Comparison of ENCODE assay signal across 16 cellular contexts in the genomic region with DNA sequence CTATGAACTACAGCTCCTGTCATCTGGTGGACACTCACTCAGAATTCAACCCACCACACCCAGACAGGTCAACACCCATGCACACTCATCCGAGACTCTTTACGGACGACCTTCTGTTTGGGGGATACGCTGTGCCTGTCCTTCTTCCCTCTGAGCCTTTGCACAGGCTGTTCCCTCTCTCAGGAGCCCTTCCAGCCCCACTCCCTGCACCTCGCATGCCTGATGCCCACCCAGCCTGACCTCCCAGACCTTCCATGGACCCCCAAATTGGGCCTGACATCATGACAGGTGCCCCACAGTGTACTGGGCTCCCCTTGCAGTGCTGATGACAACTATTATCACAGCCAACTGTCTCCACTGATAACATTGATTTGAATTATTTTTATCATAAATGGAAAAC.
"Had no signal": no experiment of that assay in that cellular context is flagged by ENCODE, and none has a peak within 500 bp of the region (broad histone marks: within the 10 kb centered on the region; RNA-seq: fewer than 3 reads in every experiment).

No MANE protein-coding gene starts in this region.

- H3K27ac ChIP-seq: foreskin keratinocyte, hepatocyte, pancreas, suprapubic skin, tibial artery, upper lobe of right lung, vagina had no signal

- H3K9me3 Mint-ChIP-seq: dendritic cell treated with granulocyte-macrophage colony-stimulating factor and Interleukin-4, amounts not matched to agents 40 ng/mL and 50 ng/mL, for 4 days; naive thymus-derived CD8-positive, alpha-beta T cell; stimulated activated effector memory CD8-positive, alpha-beta T cell treated with anti-CD3 and anti-CD28 coated beads, Interleukin-12 subunit alpha, Interleukin-12 subunit beta, amount 100 ng/mL, for 72 hours had no signal

- ATAC-seq: foreskin keratinocyte; naive thymus-derived CD8-positive, alpha-beta T cell; pancreas; stimulated activated effector memory CD8-positive, alpha-beta T cell treated with anti-CD3 and anti-CD28 coated beads, Interleukin-12 subunit alpha, Interleukin-12 subunit beta, amount 100 ng/mL, for 72 hours; stimulated activated naive CD8-positive, alpha-beta T cell treated with anti-CD3 and anti-CD28 coated beads, Interleukin-15, Interleukin-2, amounts not matched to agents 100 U/mL and 50 U/mL, for 24 hours; upper lobe of right lung had no signal

- H3K4me1 Mint-ChIP-seq: stimulated activated effector memory CD8-positive, alpha-beta T cell treated with anti-CD3 and anti-CD28 coated beads, Interleukin-12 subunit alpha, Interleukin-12 subunit beta, amount 100 ng/mL, for 72 hours had no signal

- H3K27ac Mint-ChIP-seq: dendritic cell treated with granulocyte-macrophage colony-stimulating factor and Interleukin-4, amounts not matched to agents 40 ng/mL and 50 ng/mL, for 4 days; stimulated activated effector memory CD8-positive, alpha-beta T cell treated with anti-CD3 and anti-CD28 coated beads, Interleukin-12 subunit alpha, Interleukin-12 subunit beta, amount 100 ng/mL, for 72 hours had no signal

- H3K36me3 ChIP-seq: pancreas, suprapubic skin, tibial artery, upper lobe of right lung, vagina had no signal

- H3K9me3 ChIP-seq: pancreas, suprapubic skin, tibial artery, upper lobe of right lung, vagina had no signal

- H2AFZ ChIP-seq: hepatocyte had no signal

- H3K4me2 ChIP-seq: hepatocyte had no signal

- H3K4me1 ChIP-seq: foreskin keratinocyte, pancreas, suprapubic skin, tibial artery, upper lobe of right lung, vagina had no signal

- H3K36me3 Mint-ChIP-seq: naive thymus-derived CD8-positive, alpha-beta T cell; stimulated activated effector memory CD8-positive, alpha-beta T cell treated with anti-CD3 and anti-CD28 coated beads, Interleukin-12 subunit alpha, Interleukin-12 subunit beta, amount 100 ng/mL, for 72 hours had no signal

- H3K79me2 ChIP-seq: hepatocyte had no signal

- H3K27me3 ChIP-seq: foreskin keratinocyte, pancreas, vagina had no signal

- DNase-seq: erythroblast; foreskin keratinocyte; kidney glomerular epithelial cell; mesendoderm; stimulated activated CD4-positive, alpha-beta T cell treated with anti-CD3 and anti-CD28 coated beads, Interleukin-4, amount 100 ng/mL, for 1 hour; stimulated activated CD8-positive, alpha-beta memory T cell treated with anti-CD3 and anti-CD28 coated beads, Interleukin-4, amount 100 ng/mL, for 48 hours; stimulated activated naive CD8-positive, alpha-beta T cell treated with anti-CD3 and anti-CD28 coated beads, Interleukin-15, Interleukin-2, amounts not matched to agents 100 U/mL and 50 U/mL, for 24 hours had no signal

- H3K4me3 Mint-ChIP-seq: dendritic cell treated with granulocyte-macrophage colony-stimulating factor and Interleukin-4, amounts not matched to agents 40 ng/mL and 50 ng/mL, for 4 days; naive thymus-derived CD8-positive, alpha-beta T cell; stimulated activated effector memory CD8-positive, alpha-beta T cell treated with anti-CD3 and anti-CD28 coated beads, Interleukin-12 subunit alpha, Interleukin-12 subunit beta, amount 100 ng/mL, for 72 hours had no signal

- H3K4me3 ChIP-seq: hepatocyte, pancreas, suprapubic skin, tibial artery, upper lobe of right lung, vagina had no signal
